8 cellular contexts compared by ENCODE assay signal in genomic region chr6:33317668-33318425, GRCh38. TPM values are rescaled to one million over a fixed set of nuclear protein-coding genes. Genes with fewer than 3 reads are reported as not detected.
DNase-seq lines count a peak whose midpoint lies in the region; ATAC-seq, FAIRE-seq and TF ChIP-seq lines count a peak whose summit lies in the region.

ZBTB22 (minus strand) TSS chr6:33317744; CDS start chr6:33316916, 828 bp downstream.

- H3K36me3 ChIP-seq in GM06990 (ENCODE audit: control insufficient read depth, insufficient read depth, low read length) (peaks cover 25% of the 10 kb centered on the region), SU-DHL-6 (ENCODE audit: low read length) (peaks cover 21% of the 10 kb centered on the region), pancreas (peaks cover 0 to 19% (median 0%) of the 10 kb centered on the region in 3 donors), tibial nerve (peaks cover 0 to 37% (median 17%) of the 10 kb centered on the region in 3 donors)

- H3K4me2 ChIP-seq in SU-DHL-6 (ENCODE audit: low read depth, low read length, poor library complexity, severe bottlenecking): peak within 1 kb of the TSS; percentile 55

- H3K9ac ChIP-seq in SU-DHL-6 (ENCODE audit: low read length): peak within 1 kb of the TSS; percentile 45

- WGBS in pancreas, 2 donors: 1% methylated on average over 41 to 45 of the region's 45 CpGs
- WGBS in tibial nerve, 2 donors: 2% methylated on average over 23 to 31 of the region's 45 CpGs

- peak within 1 kb of the TSS; percentile 73 for H3K4me3 ChIP-seq in GM06990 (replicated peaks; ENCODE audit: low read depth, low read length)
- peak within 1 kb of the TSS; percentile 66 for H3K4me3 ChIP-seq in SU-DHL-6 (ENCODE audit: insufficient read depth, low read length, poor library complexity, severe bottlenecking)
- H3K4me3 ChIP-seq in pancreas: peak within 1 kb of the TSS; percentile 1 to 53 (median 25)
- H3K4me3 ChIP-seq in tibial nerve: peak within 1 kb of the TSS; percentile 36 to 63 (median 52)

- H3K9me3 ChIP-seq in SU-DHL-6 (ENCODE audit: insufficient read depth, low read length) (no peaks in the 10 kb centered on the region), pancreas (no peaks in the 10 kb centered on the region), tibial nerve (no peaks in the 10 kb centered on the region)

- ATAC-seq in HG02623 (IDR thresholded peaks at IDR 0.05; ENCODE audit: unreplicated experiment): peak; percentile 45
- ATAC-seq in Right ventricle myocardium inferior: peak; percentile 82
- ATAC-seq in pancreas: peak; percentile 75 to 80 (median 78)

- peak; percentile 44 to 93 for TF ChIP-seq EP300 in tibial nerve (IDR thresholded peaks at IDR 0.05)

- H2AFZ ChIP-seq in SU-DHL-6 (ENCODE audit: low read depth, low read length, severe bottlenecking): peak within 1 kb of the TSS; percentile 1

- TF ChIP-seq CTCF in GM06990 (IDR thresholded peaks at IDR 0.05; ENCODE audit: insufficient read depth, low read length, poor library complexity, severe bottlenecking): no peak
- TF ChIP-seq CTCF in SU-DHL-6 (IDR thresholded peaks at IDR 0.05; ENCODE audit: insufficient read depth, low read length, poor library complexity, severe bottlenecking): no peak
- no peak for TF ChIP-seq CTCF in pancreas (IDR thresholded peaks at IDR 0.05)
- peak in 1 of 5 experiments; percentile 11 for TF ChIP-seq CTCF in tibial nerve (IDR thresholded peaks at IDR 0.05)

- H4K20me1 ChIP-seq in SU-DHL-6 (ENCODE audit: low read depth, low read length): no peaks in the 10 kb centered on the region; the same call in 1 of the 2 replicates

- H3K27ac ChIP-seq in SU-DHL-6 (ENCODE audit: low read depth, low read length): peak within 1 kb of the TSS; percentile 77
- H3K27ac ChIP-seq in pancreas: peak within 1 kb of the TSS; percentile 51 to 82 (median 66)
- peak within 1 kb of the TSS; percentile 83 to 95 (median 90) for H3K27ac ChIP-seq in tibial nerve

- peaks cover 40% of the 10 kb centered on the region for H3K79me2 ChIP-seq in SU-DHL-6 (ENCODE audit: insufficient read depth, low read length)

- no peaks in the 10 kb centered on the region for H3K9me2 ChIP-seq in SU-DHL-6 (replicated peaks; ENCODE audit: insufficient read depth, low read length)

- FAIRE-seq in pancreas (lab: Jason Lieb, UNC): peak; percentile 98

- TF ChIP-seq POLR2A in tibial nerve (IDR thresholded peaks at IDR 0.05): peak in 1 of 2 donors; percentile 41

- H3K27me3 ChIP-seq in GM06990 (replicated peaks; ENCODE audit: control insufficient read depth, insufficient read depth, low read length) (no peaks in the 10 kb centered on the region), SU-DHL-6 (ENCODE audit: low read length) (no peaks in the 10 kb centered on the region), pancreas (no peaks in the 10 kb centered on the region), tibial nerve (no peaks in the 10 kb centered on the region)

- intact Hi-C loops in Right ventricle myocardium inferior (cut with DNase I) (loop anchor here (1.0 to 2.0 kb wide), 2 partner anchors 45 to 92 kb away; partner anchors contain the start of gene RPS18), pancreas (cut with DNase I) (no loop called here)

- DNase-seq in GM06990 (ENCODE audit: extremely low read depth, insufficient read length): peak; percentile 93
- DNase-seq in NCI-H128 (lab: John Stamatoyannopoulos, UW; ENCODE audit: unreplicated experiment): peak; percentile 95
- DNase-seq in activated naive CD8-positive, alpha-beta T cell treated with anti-CD3 and anti-CD28 coated beads, Interleukin-2, amount 50 U/mL, for 16 hours (ENCODE audit: low read depth, low spot score): peak; percentile 92
- peak; percentile 100 for DNase-seq in Right ventricle myocardium inferior (ENCODE audit: missing footprints)
- peak; percentile 96 to 99 (median 98) for DNase-seq in pancreas
- DNase-seq in tibial nerve (ENCODE audit: low spot score in 2 of 2): peak; percentile 99

- H3K4me1 ChIP-seq in pancreas (peaks cover 0 to 44% (median 18%) of the 10 kb centered on the region in 3 donors), tibial nerve (peaks cover 0 to 71% (median 43%) of the 10 kb centered on the region in 4 donors)

- H3F3A ChIP-seq in SU-DHL-6 (ENCODE audit: insufficient read depth): peaks cover 57% of the 10 kb centered on the region

RNA-seq across cellular contexts. Expression of gene ZBTB22, which starts in this region (rescaled TPM):
- total RNA-seq in Right ventricle myocardium inferior (10.8 TPM), pancreas (10 to 100 TPM in 2 of 6 donors, 1 to 10 TPM in 4; 6.7 to 13.1 (median 9.3) TPM), tibial nerve (10 to 100 TPM; 13.8 to 21.6 (median 17.5) TPM)
- polyA plus RNA-seq in pancreas: 10 to 100 TPM; 10.8 to 14.3 TPM

Comparison
In these comparisons a context has a peak if more than half of its experiments do, and no peak if none do; other contexts are left out.
1. Peak in every context shown above with its lines: DNase-seq, ATAC-seq, H3K4me3 ChIP-seq and H3K27ac ChIP-seq.